Comparison of ENCODE assay signal across 8 cellular contexts in genomic region chr4:121706595-121707021, GRCh38. TPM values are rescaled to one million over a fixed set of nuclear protein-coding genes. Genes with fewer than 3 reads are reported as not detected.
DNase-seq lines count a peak whose midpoint lies in the region; ATAC-seq and TF ChIP-seq lines count a peak whose summit lies in the region.

No MANE protein-coding gene starts in this region.

- H3K27ac Mint-ChIP-seq in central memory CD8-positive, alpha-beta T cell (ENCODE audit: low read depth), result peak overlapping the region; percentile 42
- H3K27ac Mint-ChIP-seq in mesothelial cell of epicardium, result no peak overlapping the region

- peak; percentile 79 for DNase-seq in activated CD4-positive, alpha-beta T cell treated with anti-CD3 and anti-CD28 coated beads for 48 hours
- no peak for DNase-seq in activated CD4-positive, alpha-beta T cell treated with anti-CD3 and anti-CD28 coated beads, Interleukin-2, amount 50 U/mL, for 1 hour
- DNase-seq in OCI-M1 (lab: John Stamatoyannopoulos, UW) (peak; percentile 74), mesothelial cell of epicardium (ENCODE audit: low spot score in 2 of 2, unreplicated experiment in 2 of 2) (no peak), NOMO-1 (lab: John Stamatoyannopoulos, UW; ENCODE audit: unreplicated experiment in 2 of 2) (no peak), pons (ENCODE audit: low spot score) (no peak)
- peak in 1 of 2 donors; percentile 63 for DNase-seq in central memory CD8-positive, alpha-beta T cell (ENCODE audit: low spot score in 2 of 2)
- DNase-seq in stimulated activated CD8-positive, alpha-beta memory T cell treated with anti-CD3 and anti-CD28 coated beads, Interleukin-4, amount 100 ng/mL, for 48 hours, result peak; percentile 76

- no peaks in the 10 kb centered on the region for H3K9me3 Mint-ChIP-seq in central memory CD8-positive, alpha-beta T cell
- H3K9me3 Mint-ChIP-seq in mesothelial cell of epicardium, result no peaks in the 10 kb centered on the region

- H3K4me1 Mint-ChIP-seq in central memory CD8-positive, alpha-beta T cell, result peaks cover 15% of the 10 kb centered on the region
- H3K4me1 Mint-ChIP-seq in mesothelial cell of epicardium, result peaks cover 7% of the 10 kb centered on the region

- TF ChIP-seq CTCF in mesothelial cell of epicardium (IDR thresholded peaks at IDR 0.05; ENCODE audit: unreplicated experiment), result no peak

- peak overlapping the region; percentile 62 for H3K4me3 Mint-ChIP-seq in central memory CD8-positive, alpha-beta T cell
- H3K4me3 Mint-ChIP-seq in mesothelial cell of epicardium, result no peak overlapping the region

- peak; percentile 99 for ATAC-seq in central memory CD8-positive, alpha-beta T cell (replicated peaks; ENCODE audit: extremely low read depth, poor library complexity, severe bottlenecking)

- H3K36me3 Mint-ChIP-seq in central memory CD8-positive, alpha-beta T cell (ENCODE audit: insufficient read depth), result peaks cover 6% of the 10 kb centered on the region
- no peaks in the 10 kb centered on the region for H3K36me3 Mint-ChIP-seq in mesothelial cell of epicardium

- peaks cover 26% of the 10 kb centered on the region for H3K27me3 Mint-ChIP-seq in central memory CD8-positive, alpha-beta T cell
- H3K27me3 Mint-ChIP-seq in mesothelial cell of epicardium (ENCODE audit: low read depth), result peaks cover 2% of the 10 kb centered on the region

RNA-seq across cellular contexts. Expression of gene ANXA5, which starts 9.8 kb away (rescaled TPM):
- total RNA-seq in mesothelial cell of epicardium, result 125 to 137 TPM (median 130 TPM) in 3 replicates

RNA-seq across cellular contexts. Expression of gene SMIM43, which starts 58.4 kb away (rescaled TPM):
- total RNA-seq in mesothelial cell of epicardium, result not detected in 3 replicates

Comparison
In these comparisons a context has a peak if more than half of its experiments do, and no peak if none do; other contexts are left out.
1. DNase-seq: peak in activated CD4-positive, alpha-beta T cell treated with anti-CD3 and anti-CD28 coated beads for 48 hours (single experiment), OCI-M1 (single experiment) and stimulated activated CD8-positive, alpha-beta memory T cell treated with anti-CD3 and anti-CD28 coated beads, Interleukin-4, amount 100 ng/mL, for 48 hours (single experiment); none in activated CD4-positive, alpha-beta T cell treated with anti-CD3 and anti-CD28 coated beads, Interleukin-2, amount 50 U/mL, for 1 hour (single experiment), mesothelial cell of epicardium (0 of 2), NOMO-1 (0 of 2) and pons (single experiment).